8 cellular contexts compared by ENCODE assay signal in genomic region chr4:185039508-185040273, GRCh38. TPM values are rescaled to one million over a fixed set of nuclear protein-coding genes. Genes with fewer than 3 reads are reported as not detected.
DNase-seq lines count a peak whose midpoint lies in the region; ATAC-seq, FAIRE-seq and TF ChIP-seq lines count a peak whose summit lies in the region.

No MANE protein-coding gene starts in this region.

- H3K36me3 Mint-ChIP-seq in activated CD8-positive, alpha-beta T cell treated with anti-CD3 and anti-CD28 coated beads, Interleukin-2, amount 10 ng/mL, durations not matched to agents 7 days and 5 days (ENCODE audit: low read depth), result no peaks in the 10 kb centered on the region
- H3K36me3 Mint-ChIP-seq in natural killer cell, result no peaks in the 10 kb centered on the region
- no peaks in the 10 kb centered on the region for H3K36me3 Mint-ChIP-seq in type B pancreatic cell

- no peak for TF ChIP-seq POLR2A in GM12892 (IDR thresholded peaks at IDR 0.05; ENCODE audit: low read depth, low read length)

- H3K4me3 ChIP-seq in AG04450 (ENCODE audit: low read depth, low read length), result peak overlapping the region; percentile 38

- DNase-seq in AG04450 (ENCODE audit: low read depth, low spot score) (peak; percentile 37), GM12892 (ENCODE audit: insufficient read length) (peak; percentile 26), NCI-H69 (lab: John Stamatoyannopoulos, UW) (peak; percentile 54), epidermal melanocyte (ENCODE audit: insufficient read length, low spot score) (peak; percentile 75), natural killer cell (no peak), type B pancreatic cell (ENCODE audit: extremely low spot score, unreplicated experiment) (no peak)
- peak; percentile 63 for DNase-seq in activated CD8-positive, alpha-beta T cell treated with anti-CD3 and anti-CD28 coated beads, Interleukin-2, amount 10 ng/mL, durations not matched to agents 7 days and 5 days

- CTCF ChIA-PET in AG04450 (lab: Charles Lee), result interaction anchor here (0.7 to 6.7 kb wide), 39 partner anchors 9 to 1000 kb away, joined by 3 to 137 read pairs (median 4); partner anchors contain the start of gene SLC25A4
- CTCF ChIA-PET in activated CD8-positive, alpha-beta T cell treated with anti-CD3 and anti-CD28 coated beads, Interleukin-2, amount 10 ng/mL, durations not matched to agents 7 days and 5 days (lab: Charles Lee), result interaction anchor here (0.6 to 4.6 kb wide), 31 partner anchors 10 to 558 kb away, joined by 3 to 49 read pairs (median 4); no protein-coding TSS in a partner anchor

- H3K27me3 ChIP-seq in AG04450 (ENCODE audit: control insufficient read depth, insufficient read depth, low read length), result peaks cover 7% of the 10 kb centered on the region

- POLR2A ChIA-PET in AG04450 (lab: Yijun Ruan, JAX), result no interaction called here
- POLR2A ChIA-PET in activated CD8-positive, alpha-beta T cell treated with anti-CD3 and anti-CD28 coated beads, Interleukin-2, amount 10 ng/mL, durations not matched to agents 7 days and 5 days (lab: Charles Lee), result interaction anchor here (0.5 kb wide), 1 partner anchor 33 kb away, joined by 3 read pairs; no protein-coding TSS in a partner anchor

- H3K27ac Mint-ChIP-seq in activated CD8-positive, alpha-beta T cell treated with anti-CD3 and anti-CD28 coated beads, Interleukin-2, amount 10 ng/mL, durations not matched to agents 7 days and 5 days, result no peak overlapping the region
- H3K27ac Mint-ChIP-seq in natural killer cell (no peak overlapping the region), type B pancreatic cell (no peak overlapping the region)

- H3K9me3 Mint-ChIP-seq in activated CD8-positive, alpha-beta T cell treated with anti-CD3 and anti-CD28 coated beads, Interleukin-2, amount 10 ng/mL, durations not matched to agents 7 days and 5 days (ENCODE audit: insufficient read depth), result no peaks in the 10 kb centered on the region
- H3K9me3 Mint-ChIP-seq in natural killer cell (no peaks in the 10 kb centered on the region), type B pancreatic cell (peaks cover 5% of the 10 kb centered on the region)

- peak; percentile 91 for FAIRE-seq in GM12892 (lab: Jason Lieb, UNC)

- H3K4me1 Mint-ChIP-seq in activated CD8-positive, alpha-beta T cell treated with anti-CD3 and anti-CD28 coated beads, Interleukin-2, amount 10 ng/mL, durations not matched to agents 7 days and 5 days (ENCODE audit: low read depth), result peaks cover 7% of the 10 kb centered on the region
- H3K4me1 Mint-ChIP-seq in natural killer cell (peaks cover 10% of the 10 kb centered on the region in 2 donors), type B pancreatic cell (ENCODE audit: unreplicated experiment) (peaks cover 3% of the 10 kb centered on the region)

- no peaks in the 10 kb centered on the region for H3K9me3 ChIP-seq in AG04450 (ENCODE audit: control insufficient read depth, insufficient read depth, low read length)

- ATAC-seq in HG03103 (IDR thresholded peaks at IDR 0.05; ENCODE audit: low read depth, unreplicated experiment) (peak; percentile 84), natural killer cell (peak; percentile 71 to 88 (median 80))
- peak; percentile 77 for ATAC-seq in activated CD8-positive, alpha-beta T cell treated with anti-CD3 and anti-CD28 coated beads, Interleukin-2, amount 10 ng/mL, durations not matched to agents 7 days and 5 days

- H3K27me3 Mint-ChIP-seq in activated CD8-positive, alpha-beta T cell treated with anti-CD3 and anti-CD28 coated beads, Interleukin-2, amount 10 ng/mL, durations not matched to agents 7 days and 5 days (ENCODE audit: low read depth), result peaks cover 20% of the 10 kb centered on the region
- peaks cover 24 to 29% of the 10 kb centered on the region in 2 donors for H3K27me3 Mint-ChIP-seq in natural killer cell (ENCODE audit: low read depth in 2 of 2)
- H3K27me3 Mint-ChIP-seq in type B pancreatic cell, result peaks cover 29% of the 10 kb centered on the region

- intact Hi-C loops in natural killer cell (cut with micrococcal nuclease), result loop anchor here (1.0 to 5.0 kb wide), 4 partner anchors 95 to 999 kb away; no protein-coding TSS in a partner anchor

- H3K4me3 Mint-ChIP-seq in activated CD8-positive, alpha-beta T cell treated with anti-CD3 and anti-CD28 coated beads, Interleukin-2, amount 10 ng/mL, durations not matched to agents 7 days and 5 days, result peak overlapping the region; percentile 3
- H3K4me3 Mint-ChIP-seq in natural killer cell (no peak overlapping the region), type B pancreatic cell (no peak overlapping the region)

- no peak overlapping the region for H3K27ac ChIP-seq in AG04450 (ENCODE audit: low read depth, low read length)

- peak; percentile 90 for TF ChIP-seq CTCF in AG04450 (IDR thresholded peaks at IDR 0.05; ENCODE audit: low read depth, low read length)
- TF ChIP-seq CTCF in natural killer cell (IDR thresholded peaks at IDR 0.05), result peak; percentile 77
- TF ChIP-seq CTCF in type B pancreatic cell (conservative IDR thresholded peaks at IDR 0.05), result peak; percentile 90

RNA-seq across cellular contexts. Expression of gene HELT, which starts 21.4 kb away (rescaled TPM):
- not detected in 2 replicates for polyA plus RNA-seq in AG04450 (2011; rRNA removed)
- not detected in 2 replicates for polyA minus RNA-seq in AG04450 (2011; rRNA and poly(A)+ RNA removed)
- not detected for polyA plus RNA-seq in GM12892 (2012; ENCODE audit: missing spikeins)
- total RNA-seq in activated CD8-positive, alpha-beta T cell treated with anti-CD3 and anti-CD28 coated beads, Interleukin-2, amount 10 ng/mL, durations not matched to agents 7 days and 5 days, result not detected
- total RNA-seq in natural killer cell (not detected), type B pancreatic cell (ENCODE audit: low replicate concordance) (0.36 TPM in 1 of 2 replicates, not detected in the other)

Comparison
In these comparisons a context has a peak if more than half of its experiments do, and no peak if none do; other contexts are left out.
1. DNase-seq: peak in AG04450 (single experiment), GM12892 (single experiment), NCI-H69 (single experiment), activated CD8-positive, alpha-beta T cell treated with anti-CD3 and anti-CD28 coated beads, Interleukin-2, amount 10 ng/mL, durations not matched to agents 7 days and 5 days (single experiment) and epidermal melanocyte (single experiment); none in natural killer cell (single experiment) and type B pancreatic cell (single experiment).
2. Peak in every context shown above with its lines, with median percentiles within 50 percentile points of each other: CTCF ChIP-seq and ATAC-seq.